Comparison of ENCODE assay signal across 1 cellular context in genomic region chr17:31842416-31843381, GRCh38.
TF ChIP-seq lines count a peak whose summit lies in the region.

No MANE protein-coding gene starts in this region.

TF ChIP-seq in K562, 482 proteins besides CTCF, POLR2A, EP300 and RAD21 (continued from another document and continues in another):
- TF ChIP-seq NRF1 (conservative IDR thresholded peaks at IDR 0.05 in 1 of 2, IDR thresholded peaks at IDR 0.05 in 1 of 2) = no peak
- no peak for TF ChIP-seq MCM2 (IDR thresholded peaks at IDR 0.05; ENCODE audit: low read depth)
- no peak for TF ChIP-seq SFPQ (IDR thresholded peaks at IDR 0.05; ENCODE audit: low read depth, low read length)
- TF ChIP-seq THRAP3 (IDR thresholded peaks at IDR 0.05; ENCODE audit: borderline replicate concordance) = no peak
- no peak for TF ChIP-seq SLC30A9 (CRISPR knock-in tag; IDR thresholded peaks at IDR 0.05)
- no peak for TF ChIP-seq SMAD3 (CRISPR knock-in tag; conservative IDR thresholded peaks at IDR 0.05)
- no peak for TF ChIP-seq ZFP91 (CRISPR knock-in tag; IDR thresholded peaks at IDR 0.05)
- TF ChIP-seq ZNF584 (CRISPR knock-in tag; IDR thresholded peaks at IDR 0.05; ENCODE audit: low read depth) = no peak
- no peak for TF ChIP-seq NONO (IDR thresholded peaks at IDR 0.05; ENCODE audit: low read depth in 2 of 2, low read length in 1 of 2)
- TF ChIP-seq STAG1 (CRISPR knock-in tag; IDR thresholded peaks at IDR 0.05; ENCODE audit: borderline replicate concordance) = peak; percentile 58; the same call in 1 of the 2 replicates
- TF ChIP-seq HDAC1 (IDR thresholded peaks at IDR 0.05) = no peak
- no peak for TF ChIP-seq NCOA1 (IDR thresholded peaks at IDR 0.05; ENCODE audit: low read depth)
- TF ChIP-seq RBM14 (IDR thresholded peaks at IDR 0.05; ENCODE audit: borderline replicate concordance, insufficient read depth, low read depth, low read length) = no peak
- peak; percentile 75; the same call in 1 of the 2 replicates for TF ChIP-seq CC2D1A (IDR thresholded peaks at IDR 0.05)
- no peak for TF ChIP-seq NFXL1 (CRISPR knock-in tag; IDR thresholded peaks at IDR 0.05)
- no peak for TF ChIP-seq ZNF717 (CRISPR knock-in tag; IDR thresholded peaks at IDR 0.05)
- TF ChIP-seq ZFP36 (IDR thresholded peaks at IDR 0.05; ENCODE audit: low read depth, low read length, partially characterized antibody) = no peak
- no peak for TF ChIP-seq ETV6 (IDR thresholded peaks at IDR 0.05; ENCODE audit: borderline replicate concordance in 1 of 2, low read depth in 2 of 2, low read length in 1 of 2)
- no peak for TF ChIP-seq ETV6 (CRISPR knock-in tag; IDR thresholded peaks at IDR 0.05; ENCODE audit: borderline replicate concordance)
- TF ChIP-seq XRCC5 (IDR thresholded peaks at IDR 0.05; ENCODE audit: low read depth, low read length) = peak; percentile 69; the same call in 1 of the 2 replicates
- no peak for TF ChIP-seq TARDBP (IDR thresholded peaks at IDR 0.05)
- TF ChIP-seq PCBP1 (IDR thresholded peaks at IDR 0.05; ENCODE audit: low read depth, low read length, poor library complexity, severe bottlenecking) = no peak
- no peak for TF ChIP-seq IRF1 (CRISPR knock-in tag; IDR thresholded peaks at IDR 0.05; ENCODE audit: borderline replicate concordance)
- no peak for TF ChIP-seq YBX1 (IDR thresholded peaks at IDR 0.05)
- TF ChIP-seq ZNF224 (CRISPR knock-in tag; IDR thresholded peaks at IDR 0.05) = no peak
- no peak for TF ChIP-seq AFF1 (IDR thresholded peaks at IDR 0.05; ENCODE audit: low read depth in 1 of 2, partially characterized antibody in 2 of 2)
- no peak for TF ChIP-seq SRSF3 (IDR thresholded peaks at IDR 0.05; ENCODE audit: insufficient read depth, low read length)
- peak; percentile 93 for TF ChIP-seq DEAF1 (CRISPR knock-in tag; IDR thresholded peaks at IDR 0.05)
- TF ChIP-seq ZNF655 (CRISPR knock-in tag; IDR thresholded peaks at IDR 0.05) = no peak
- TF ChIP-seq POLR3A (IDR thresholded peaks at IDR 0.05; ENCODE audit: borderline replicate concordance, extremely low read depth, insufficient read depth, insufficient read length) = no peak
- no peak for TF ChIP-seq ZZZ3 (IDR thresholded peaks at IDR 0.05)
- no peak for TF ChIP-seq SAP30 (IDR thresholded peaks at IDR 0.05; ENCODE audit: borderline replicate concordance, insufficient read depth, low read depth, low read length, poor library complexity, severe bottlenecking)
- no peak for TF ChIP-seq CBX8 (IDR thresholded peaks at IDR 0.05; ENCODE audit: borderline replicate concordance, extremely low read depth, low read depth, low read length, poor library complexity, severe bottlenecking)
- no peak for TF ChIP-seq IRF9 (tag; IDR thresholded peaks at IDR 0.05)
- no peak for TF ChIP-seq ZNF280A (IDR thresholded peaks at IDR 0.05; ENCODE audit: low read depth, partially characterized antibody)
- TF ChIP-seq RBM39 (optimal IDR thresholded peaks at IDR 0.05; ENCODE audit: low read depth, low read length) = no peak
- no peak for TF ChIP-seq ZNF699 (CRISPR knock-in tag; IDR thresholded peaks at IDR 0.05; ENCODE audit: insufficient replicate concordance)
- no peak for TF ChIP-seq ZNF561 (CRISPR knock-in tag; conservative IDR thresholded peaks at IDR 0.05)
- no peak for TF ChIP-seq RBM22 (IDR thresholded peaks at IDR 0.05; ENCODE audit: low read depth, low read length, poor library complexity, severe bottlenecking)
- TF ChIP-seq CEBPB (tag; IDR thresholded peaks at IDR 0.05) = no peak
- TF ChIP-seq CLOCK (CRISPR knock-in tag; IDR thresholded peaks at IDR 0.05; ENCODE audit: borderline replicate concordance) = no peak
- no peak for TF ChIP-seq NFYB (IDR thresholded peaks at IDR 0.05; ENCODE audit: extremely low read depth, insufficient read length)
- TF ChIP-seq CTBP1 (IDR thresholded peaks at IDR 0.05; ENCODE audit: borderline replicate concordance) = peak; percentile 36; the same call in 1 of the 2 replicates
